Comparison of ENCODE assay signal across 20 cellular contexts in the genomic region with DNA sequence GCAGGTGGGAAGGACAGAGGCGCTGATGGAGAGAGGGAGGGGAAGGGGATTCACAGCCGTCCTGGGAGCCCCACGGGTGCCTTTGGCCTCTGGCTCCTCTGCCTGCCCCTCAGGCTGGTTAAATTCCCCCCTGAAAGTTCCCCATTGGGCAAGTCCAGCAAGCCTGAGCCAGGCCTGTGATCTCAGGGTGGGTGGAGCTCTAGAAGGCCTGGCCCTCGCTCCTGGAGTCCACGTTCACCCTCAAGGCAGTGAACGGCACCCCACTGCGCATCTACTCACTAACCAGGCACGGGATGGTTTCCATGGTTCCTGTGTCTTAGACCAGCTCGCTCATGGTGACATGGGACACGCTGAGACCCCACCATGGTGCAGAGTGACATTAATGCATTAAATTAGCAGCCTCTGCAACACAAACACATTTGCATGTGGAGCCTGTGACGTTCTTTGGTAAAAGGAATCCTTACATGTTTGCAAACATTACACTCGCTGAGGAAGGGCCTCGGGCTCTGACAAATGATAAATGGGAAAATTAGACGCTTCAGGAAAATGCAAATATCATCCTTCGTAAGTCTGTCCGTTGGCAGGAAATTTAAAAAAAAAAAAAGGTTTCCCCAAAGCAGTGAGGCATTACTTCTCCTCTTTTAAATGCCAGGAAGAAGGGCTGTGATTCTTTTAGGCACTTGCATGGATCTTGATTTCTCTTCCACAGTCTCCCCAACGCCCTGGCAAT.
DNase-seq lines count a peak whose midpoint lies in the region; TF ChIP-seq lines count a peak whose summit lies in the region.
"Had no signal": no experiment of that assay in that cellular context is flagged by ENCODE, and none has a peak within 500 bp of the region (broad histone marks: within the 10 kb centered on the region; RNA-seq: fewer than 3 reads in every experiment).

No MANE protein-coding gene starts in this region.

- no peak for TF ChIP-seq POLR2A in suprapubic skin (IDR thresholded peaks at IDR 0.05)

- no peaks in the 10 kb centered on the region for H3K9me3 ChIP-seq in H9 (ENCODE audit: control insufficient read depth, low read depth, low read length)
- H3K9me3 ChIP-seq in SK-N-MC (ENCODE audit: low read depth, low read length): no peaks in the 10 kb centered on the region
- H3K9me3 ChIP-seq in suprapubic skin: no peaks in the 10 kb centered on the region
- H3K9me3 ChIP-seq: ascending aorta, heart right ventricle, mucosa of descending colon, neutrophil had no signal

- no peaks in the 10 kb centered on the region for H3K79me2 ChIP-seq in H9 (ENCODE audit: insufficient read depth, low read length)
- no peaks in the 10 kb centered on the region for H3K79me2 ChIP-seq in mesendoderm (ENCODE audit: control insufficient read depth, insufficient read depth, low read length)

- no peak overlapping the region for H3K4me2 ChIP-seq in H9 (ENCODE audit: insufficient read depth, insufficient read length, low read length)
- no peak overlapping the region for H3K4me2 ChIP-seq in mesendoderm (ENCODE audit: low read length)

- peaks cover 6% of the 10 kb centered on the region for H3K27me3 Mint-ChIP-seq in H9 (ENCODE audit: low read depth)

- H3K9me3 Mint-ChIP-seq in H9: no peaks in the 10 kb centered on the region
- H3K9me3 Mint-ChIP-seq: activated naive CD4-positive, alpha-beta T cell treated with anti-CD3 and anti-CD28 coated beads, Interleukin-2, amount 50 U/mL, for 72 hours; activated T-helper 1 cell treated with anti-CD3 and anti-CD28 coated beads, Interleukin-12 subunit alpha, Interleukin-12 subunit beta, Interleukin-2, Interleukin-4 antibody, amounts not matched to agents 30 ng/mL and 10 ng/mL and 1 ng/mL, durations not matched to agents 14 hours and 24 hours and 36 hours; CD4-positive, alpha-beta T cell had no signal

- H2BK120ac ChIP-seq in H9 (ENCODE audit: low read depth, low read length, poor library complexity, severe bottlenecking) (no peak overlapping the region), mesendoderm (ENCODE audit: low read depth, low read length) (no peak overlapping the region)

- H4K91ac ChIP-seq in H9 (ENCODE audit: insufficient read length, low read depth, low read length): no peak overlapping the region

- no peak overlapping the region for H3K9ac ChIP-seq in H9 (ENCODE audit: extremely low read depth, insufficient read length, low read length)
- peak overlapping the region; percentile 59 for H3K9ac ChIP-seq in SK-N-MC (ENCODE audit: insufficient read length)
- H3K9ac ChIP-seq in mesendoderm (ENCODE audit: low read length): no peak overlapping the region

- H2BK12ac ChIP-seq in H9 (ENCODE audit: insufficient read length, low read depth, low read length): no peak overlapping the region

- no peak overlapping the region for H2AFZ ChIP-seq in H9 (ENCODE audit: low read length)

- TF ChIP-seq CTCF in H9 (conservative IDR thresholded peaks at IDR 0.05) (no peak), suprapubic skin (IDR thresholded peaks at IDR 0.05) (no peak), GM13976 (IDR thresholded peaks at IDR 0.05; ENCODE audit: borderline replicate concordance, control extremely low read depth, extremely low read depth, insufficient read depth, missing control alignments) (no peak)

- H3K36me3 ChIP-seq in SK-N-MC (ENCODE audit: insufficient read depth, low read length): no peaks in the 10 kb centered on the region
- H3K36me3 ChIP-seq in mesendoderm (ENCODE audit: control insufficient read depth, insufficient read depth, low read length): no peaks in the 10 kb centered on the region
- no peaks in the 10 kb centered on the region for H3K36me3 ChIP-seq in suprapubic skin
- H3K36me3 ChIP-seq: ascending aorta, heart right ventricle, neutrophil, SJCRH30 had no signal

- no peaks in the 10 kb centered on the region for H3K4me1 ChIP-seq in H9 (ENCODE audit: insufficient read depth, low read length)
- H3K4me1 ChIP-seq in mesendoderm (ENCODE audit: control insufficient read depth, low read depth, low read length): no peaks in the 10 kb centered on the region
- peaks cover 2% of the 10 kb centered on the region for H3K4me1 ChIP-seq in suprapubic skin
- H3K4me1 ChIP-seq: ascending aorta had no signal

- H2BK15ac ChIP-seq in H9 (ENCODE audit: low read depth, low read length) (no peak overlapping the region), mesendoderm (replicated peaks; ENCODE audit: low read depth) (no peak overlapping the region)

- no peak overlapping the region for H3K23ac ChIP-seq in H9 (ENCODE audit: insufficient read length, low read depth, low read length)
- H3K23ac ChIP-seq in mesendoderm (ENCODE audit: low read length): no peak overlapping the region

- no peak for DNase-seq in H9
- DNase-seq in SK-N-MC (ENCODE audit: low read depth, low spot score): peak; percentile 98
- no peak for DNase-seq in mesendoderm
- no peak for DNase-seq in suprapubic skin (ENCODE audit: low spot score in 2 of 2)
- DNase-seq in activated naive CD4-positive, alpha-beta T cell treated with Interleukin-2 at 50 U/mL for 16 hours: no peak
- no peak for DNase-seq in GM13976 (ENCODE audit: low spot score)
- no peak for DNase-seq in stimulated activated naive CD4-positive, alpha-beta T cell treated with Interleukin-2 at 50 U/mL for 16 hours (lab: John Stamatoyannopoulos, UW)
- DNase-seq: activated CD4-positive, alpha-beta T cell treated with anti-CD3 and anti-CD28 coated beads, Interleukin-2, amount 50 U/mL, for 1 hour; CD4-positive, alpha-beta T cell; central memory CD4-positive, alpha-beta T cell; NCI-H187 treated with DMSO at 0.1 percent for 48 hours; T-helper 2 cell had no signal

- H3K27ac Mint-ChIP-seq in H9: peak overlapping the region in 2 of 3 experiments; percentile 28 to 66; a peak in 1 of 7 replicates
- H3K27ac Mint-ChIP-seq: activated naive CD4-positive, alpha-beta T cell treated with anti-CD3 and anti-CD28 coated beads, Interleukin-2, amount 50 U/mL, for 72 hours; activated T-helper 1 cell treated with anti-CD3 and anti-CD28 coated beads, Interleukin-12 subunit alpha, Interleukin-12 subunit beta, Interleukin-2, Interleukin-4 antibody, amounts not matched to agents 30 ng/mL and 10 ng/mL and 1 ng/mL, durations not matched to agents 14 hours and 24 hours and 36 hours; CD4-positive, alpha-beta T cell had no signal

- no peak for TF ChIP-seq EP300 in suprapubic skin (IDR thresholded peaks at IDR 0.05)

- H3K23me2 ChIP-seq in H9 (ENCODE audit: insufficient read length, low read depth, low read length, poor library complexity, severe bottlenecking): no peaks in the 10 kb centered on the region

- no peak overlapping the region; the same call in 1 of the 2 replicates for H3K14ac ChIP-seq in H9 (ENCODE audit: insufficient read depth, low read length)

- H2AK5ac ChIP-seq in H9 (ENCODE audit: insufficient read length, low read length) (no peak overlapping the region), mesendoderm (ENCODE audit: low read length) (no peak overlapping the region)

- peaks cover 59 to 65% of the 10 kb centered on the region in 2 experiments for H3K4me1 Mint-ChIP-seq in H9

- H3K27me3 ChIP-seq in H9 (ENCODE audit: insufficient read depth, low read length) (no peaks in the 10 kb centered on the region), mesendoderm (ENCODE audit: insufficient read depth, low read length, poor library complexity) (no peaks in the 10 kb centered on the region), suprapubic skin (peaks cover 34% of the 10 kb centered on the region)
- H3K27me3 ChIP-seq: ascending aorta, SJCRH30 had no signal

- H3K4ac ChIP-seq in H9 (ENCODE audit: low read depth, low read length): no peak overlapping the region
- no peak overlapping the region for H3K4ac ChIP-seq in mesendoderm (ENCODE audit: low read depth, low read length)

- H3T11ph ChIP-seq in H9 (ENCODE audit: low read length): no peak overlapping the region

- no peak overlapping the region for H2BK20ac ChIP-seq in H9 (ENCODE audit: low read depth, low read length, poor library complexity, severe bottlenecking)

- H3K4me3 ChIP-seq in SK-N-MC: peak overlapping the region; percentile 74
- H3K4me3 ChIP-seq in mesendoderm (ENCODE audit: low read length): no peak overlapping the region
- H3K4me3 ChIP-seq in suprapubic skin: no peak overlapping the region
- H3K4me3 ChIP-seq: ascending aorta, heart right ventricle, mucosa of descending colon, SJCRH30 had no signal

- H3K36me3 Mint-ChIP-seq in H9 (ENCODE audit: insufficient read depth in 1 of 3, low read depth in 3 of 3): no peaks in the 10 kb centered on the region
- H3K36me3 Mint-ChIP-seq: activated naive CD4-positive, alpha-beta T cell treated with anti-CD3 and anti-CD28 coated beads, Interleukin-2, amount 50 U/mL, for 72 hours had no signal

- H4K5ac ChIP-seq in H9 (ENCODE audit: insufficient read length, low read depth, low read length) (no peak overlapping the region), mesendoderm (ENCODE audit: low read length) (no peak overlapping the region)

- WGBS in H9 (ENCODE audit: extremely low coverage, insufficient read length, low lambda C conversion rate): no CpG with 5 or more reads among the region's 17 CpGs
- no CpG with 5 or more reads among the region's 17 CpGs for WGBS in mesendoderm (ENCODE audit: extremely low coverage, insufficient coverage, low lambda C conversion rate)
- WGBS in suprapubic skin: 51% methylated on average over 12 of the region's 17 CpGs

- H3K4me3 Mint-ChIP-seq in H9: no peak overlapping the region
- H3K4me3 Mint-ChIP-seq: activated T-helper 1 cell treated with anti-CD3 and anti-CD28 coated beads, Interleukin-12 subunit alpha, Interleukin-12 subunit beta, Interleukin-2, Interleukin-4 antibody, amounts not matched to agents 30 ng/mL and 10 ng/mL and 1 ng/mL, durations not matched to agents 14 hours and 24 hours and 36 hours; CD4-positive, alpha-beta T cell had no signal

- H3K79me1 ChIP-seq in H9 (ENCODE audit: insufficient read depth, low read depth, low read length, poor library complexity, severe bottlenecking) (no peaks in the 10 kb centered on the region), mesendoderm (ENCODE audit: low read length) (no peaks in the 10 kb centered on the region)

- no peaks in the 10 kb centered on the region for H4K20me1 ChIP-seq in H9 (ENCODE audit: control insufficient read depth, insufficient read depth, insufficient read length)

- H4K8ac ChIP-seq in H9 (replicated peaks; ENCODE audit: insufficient read length, low read depth, low read length) (no peak overlapping the region), mesendoderm (ENCODE audit: low read depth, low read length) (no peak overlapping the region)

- in situ Hi-C loops in GM13976 (cut with MboI; ENCODE audit: low sequenced_read_pairs, unreplicated experiment): no loop called here

- no peak overlapping the region for H3K27ac ChIP-seq in H9 (ENCODE audit: insufficient read length, low read depth, low read length)
- H3K27ac ChIP-seq in SK-N-MC: peak overlapping the region; percentile 98
- no peak overlapping the region for H3K27ac ChIP-seq in mesendoderm (ENCODE audit: low read depth, low read length)
- peak overlapping the region; percentile 1 for H3K27ac ChIP-seq in suprapubic skin
- H3K27ac ChIP-seq: ascending aorta, neutrophil, SJCRH30, VCaP had no signal

- no peak overlapping the region for H3K18ac ChIP-seq in H9 (ENCODE audit: insufficient read length, low read depth, low read length)
- H3K18ac ChIP-seq in mesendoderm (ENCODE audit: low read length): no peak overlapping the region

- no peak overlapping the region for H3K56ac ChIP-seq in H9 (ENCODE audit: insufficient read length, low read depth, low read length)
- peak overlapping the region; percentile 57 for H3K56ac ChIP-seq in mesendoderm (ENCODE audit: low read length)

- no peak overlapping the region for H2BK5ac ChIP-seq in H9 (ENCODE audit: insufficient read length, low read length)
- H2BK5ac ChIP-seq in mesendoderm (ENCODE audit: low read length): no peak overlapping the region

Comparison
In these comparisons a context has a peak if more than half of its experiments do, and no peak if none do; other contexts are left out.
1. H3K27ac ChIP-seq: peak in SK-N-MC (single experiment) and suprapubic skin (single experiment); none in H9 (single experiment) and mesendoderm (single experiment).